In the genomic region with DNA sequence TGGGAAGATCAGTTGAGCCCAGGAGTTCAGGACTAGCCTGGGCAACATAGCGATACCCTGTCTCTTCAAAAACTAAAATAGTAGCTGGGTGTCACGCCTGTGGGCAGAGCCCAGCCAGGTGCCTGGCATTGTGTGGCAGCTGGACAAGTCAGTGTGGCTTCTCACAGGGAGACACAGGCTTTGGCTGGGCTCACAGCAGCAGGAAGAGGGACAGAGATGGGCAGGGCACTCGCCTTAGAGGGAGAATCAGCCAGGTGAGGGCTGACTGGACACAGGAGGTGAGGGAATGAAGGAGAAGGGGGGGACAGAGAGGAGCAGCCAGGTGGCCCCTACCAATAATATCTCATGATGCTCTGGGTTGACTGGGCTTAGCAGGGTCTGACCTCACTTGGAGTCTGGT, we compare ENCODE assay signal across 1 cellular context.
TF ChIP-seq lines count a peak whose summit lies in the region.

No MANE protein-coding gene starts in this region.

TF ChIP-seq in GM12878, 131 proteins besides CTCF, POLR2A, EP300 and RAD21:
- TF ChIP-seq, protein P1, sequence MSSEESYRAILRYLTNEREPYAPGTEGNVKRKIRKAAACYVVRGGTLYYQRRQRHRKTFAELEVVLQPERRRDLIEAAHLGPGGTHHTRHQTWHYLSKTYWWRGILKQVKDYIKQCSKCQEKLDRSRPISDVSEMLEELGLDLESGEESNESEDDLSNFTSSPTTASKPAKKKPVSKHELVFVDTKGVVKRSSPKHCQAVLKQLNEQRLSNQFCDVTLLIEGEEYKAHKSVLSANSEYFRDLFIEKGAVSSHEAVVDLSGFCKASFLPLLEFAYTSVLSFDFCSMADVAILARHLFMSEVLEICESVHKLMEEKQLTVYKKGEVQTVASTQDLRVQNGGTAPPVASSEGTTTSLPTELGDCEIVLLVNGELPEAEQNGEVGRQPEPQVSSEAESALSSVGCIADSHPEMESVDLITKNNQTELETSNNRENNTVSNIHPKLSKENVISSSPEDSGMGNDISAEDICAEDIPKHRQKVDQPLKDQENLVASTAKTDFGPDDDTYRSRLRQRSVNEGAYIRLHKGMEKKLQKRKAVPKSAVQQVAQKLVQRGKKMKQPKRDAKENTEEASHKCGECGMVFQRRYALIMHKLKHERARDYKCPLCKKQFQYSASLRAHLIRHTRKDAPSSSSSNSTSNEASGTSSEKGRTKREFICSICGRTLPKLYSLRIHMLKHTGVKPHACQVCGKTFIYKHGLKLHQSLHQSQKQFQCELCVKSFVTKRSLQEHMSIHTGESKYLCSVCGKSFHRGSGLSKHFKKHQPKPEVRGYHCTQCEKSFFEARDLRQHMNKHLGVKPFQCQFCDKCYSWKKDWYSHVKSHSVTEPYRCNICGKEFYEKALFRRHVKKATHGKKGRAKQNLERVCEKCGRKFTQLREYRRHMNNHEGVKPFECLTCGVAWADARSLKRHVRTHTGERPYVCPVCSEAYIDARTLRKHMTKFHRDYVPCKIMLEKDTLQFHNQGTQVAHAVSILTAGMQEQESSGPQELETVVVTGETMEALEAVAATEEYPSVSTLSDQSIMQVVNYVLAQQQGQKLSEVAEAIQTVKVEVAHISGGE (CRISPR knock-in tag; IDR thresholded peaks at IDR 0.05), result no peak
- no peak for TF ChIP-seq FOXM1 (IDR thresholded peaks at IDR 0.05; ENCODE audit: low read depth, low read length)
- no peak for TF ChIP-seq SIX5 (IDR thresholded peaks at IDR 0.05; ENCODE audit: low read depth, low read length, severe bottlenecking)
- TF ChIP-seq IKZF2 (IDR thresholded peaks at IDR 0.05), result no peak
- TF ChIP-seq BCL11A (IDR thresholded peaks at IDR 0.05; ENCODE audit: low read depth, low read length), result no peak
- no peak for TF ChIP-seq SUZ12 (IDR thresholded peaks at IDR 0.05; ENCODE audit: unreplicated experiment)
- TF ChIP-seq SMAD5 (IDR thresholded peaks at IDR 0.05; ENCODE audit: low read depth), result no peak
- TF ChIP-seq STAT3 (IDR thresholded peaks at IDR 0.05; ENCODE audit: low read depth, low read length), result no peak
- no peak for TF ChIP-seq CBX5 (IDR thresholded peaks at IDR 0.05; ENCODE audit: low read depth)
- TF ChIP-seq RUNX3 (IDR thresholded peaks at IDR 0.05; ENCODE audit: low read length), result no peak
- TF ChIP-seq SP1 (IDR thresholded peaks at IDR 0.05; ENCODE audit: low read depth, low read length), result no peak
- TF ChIP-seq POU2F2 (IDR thresholded peaks at IDR 0.05; ENCODE audit: borderline replicate concordance, low read depth, low read length), result no peak
- TF ChIP-seq STAT1 (conservative IDR thresholded peaks at IDR 0.05), result no peak
